Comparison of ENCODE assay signal across 1 cellular context in the genomic region with DNA sequence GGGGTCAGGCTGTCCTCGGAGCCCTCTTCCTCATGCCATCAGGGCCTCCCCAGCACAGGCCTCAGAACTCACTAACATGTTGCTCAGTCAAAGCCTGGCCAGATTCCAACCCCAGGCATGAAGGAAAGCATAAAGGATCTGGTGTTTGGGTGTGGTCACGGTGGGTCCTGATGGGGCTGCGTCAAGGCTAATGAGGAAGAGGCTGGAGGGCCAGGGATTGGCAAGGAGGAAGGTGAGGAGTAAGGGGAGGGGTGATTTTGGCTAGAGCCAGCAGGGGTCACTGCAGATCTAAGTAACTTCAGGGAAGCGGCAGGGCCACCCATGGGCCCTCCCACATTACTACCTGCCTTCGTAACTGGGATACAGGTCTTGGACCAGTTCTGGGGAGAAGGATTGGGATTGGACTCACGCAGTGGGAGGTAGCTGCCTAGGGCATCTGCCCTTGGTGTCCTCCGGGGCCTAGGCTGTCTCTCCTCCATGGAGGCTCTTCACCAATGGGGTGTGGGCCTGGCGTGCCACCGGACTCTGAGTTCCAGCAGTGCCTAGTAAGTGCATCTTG.
TF ChIP-seq lines count a peak whose summit lies in the region.

No MANE protein-coding gene starts in this region.

TF ChIP-seq in K562, 482 proteins besides CTCF, POLR2A, EP300 and RAD21 (continued from another document and continues in another):
- TF ChIP-seq HMGXB4 (CRISPR knock-in tag; IDR thresholded peaks at IDR 0.05) (peak; percentile 25; the same call in 1 of the 2 replicates), CTBP1 (IDR thresholded peaks at IDR 0.05; ENCODE audit: borderline replicate concordance) (peak; percentile 94), SMARCE1 (IDR thresholded peaks at IDR 0.05) (no peak), ELF1 (tag; IDR thresholded peaks at IDR 0.05) (peak; percentile 55; the same call in 1 of the 2 replicates), NFXL1 (CRISPR knock-in tag; IDR thresholded peaks at IDR 0.05) (no peak), ERF (CRISPR knock-in tag; IDR thresholded peaks at IDR 0.05) (no peak), ZEB2 (IDR thresholded peaks at IDR 0.05) (peak; percentile 70), NFE2L1 (tag; IDR thresholded peaks at IDR 0.05; ENCODE audit: borderline replicate concordance, low read depth) (no peak), TBP (optimal IDR thresholded peaks at IDR 0.05; ENCODE audit: low read depth, low read length) (peak; percentile 18), TFAP4 (CRISPR knock-in tag; IDR thresholded peaks at IDR 0.05; ENCODE audit: borderline replicate concordance) (peak; percentile 64; the same call in 1 of the 2 replicates), FOXM1 (IDR thresholded peaks at IDR 0.05; ENCODE audit: low read depth) (no peak), FOXM1 (CRISPR knock-in tag; IDR thresholded peaks at IDR 0.05; ENCODE audit: low read depth) (0 out of 2 replicates have a peak, but pooled peaks have one; percentile 25), SP1 (CRISPR knock-in tag; IDR thresholded peaks at IDR 0.05) (peak; percentile 79), NR2C2 (CRISPR knock-in tag; IDR thresholded peaks at IDR 0.05) (no peak), NR2C2 (tag; IDR thresholded peaks at IDR 0.05) (0 out of 2 replicates have a peak, but pooled peaks have one; percentile 6), HNRNPLL (IDR thresholded peaks at IDR 0.05; ENCODE audit: low read depth, low read length, poor library complexity, severe bottlenecking) (no peak), JUN (IDR thresholded peaks at IDR 0.05; ENCODE audit: borderline replicate concordance, low read depth, low read length) (peak; percentile 11; the same call in 1 of the 2 replicates), JUN (CRISPR knock-in tag; IDR thresholded peaks at IDR 0.05; ENCODE audit: borderline replicate concordance) (no peak), HDAC2 (IDR thresholded peaks at IDR 0.05) (0 out of 2 replicates have a peak, but pooled peaks have one; percentile 67), HIVEP1 (CRISPR knock-in tag; IDR thresholded peaks at IDR 0.05) (peak; percentile 52; the same call in 1 of the 2 replicates), ZNF12 (CRISPR knock-in tag; IDR thresholded peaks at IDR 0.05) (no peak), ZKSCAN1 (IDR thresholded peaks at IDR 0.05; ENCODE audit: low read depth, low read length) (0 out of 2 replicates have a peak, but pooled peaks have one; percentile 46), ARID2 (IDR thresholded peaks at IDR 0.05) (peak; percentile 86; the same call in 1 of the 2 replicates), ZNF764 (CRISPR knock-in tag; IDR thresholded peaks at IDR 0.05; ENCODE audit: low read depth) (0 out of 2 replicates have a peak, but pooled peaks have one; percentile 40), ZNF583 (CRISPR knock-in tag; IDR thresholded peaks at IDR 0.05) (no peak), TARDBP (IDR thresholded peaks at IDR 0.05) (0 out of 2 replicates have a peak, but pooled peaks have one; percentile 57), SMC3 (conservative IDR thresholded peaks at IDR 0.05; ENCODE audit: insufficient read depth, low read depth, low read length) (peak; percentile 89), GABPB1 (CRISPR knock-in tag; IDR thresholded peaks at IDR 0.05) (0 out of 2 replicates have a peak, but pooled peaks have one; percentile 15), XRCC5 (IDR thresholded peaks at IDR 0.05; ENCODE audit: low read depth, low read length) (0 out of 2 replicates have a peak, but pooled peaks have one; percentile 43), LCOR (CRISPR knock-in tag; IDR thresholded peaks at IDR 0.05) (peak; percentile 63; the same call in 1 of the 2 replicates), MLLT1 (IDR thresholded peaks at IDR 0.05) (0 out of 4 replicates have a peak, but pooled peaks of 1 of the 2 experiments have one; percentile 72), ZNF75A (CRISPR knock-in tag; IDR thresholded peaks at IDR 0.05) (0 out of 2 replicates have a peak, but pooled peaks have one; percentile 20), YBX1 (IDR thresholded peaks at IDR 0.05) (no peak), MYNN (IDR thresholded peaks at IDR 0.05) (peak; percentile 12; the same call in 1 of the 2 replicates), MYNN (CRISPR knock-in tag; IDR thresholded peaks at IDR 0.05) (no peak), ZNF589 (CRISPR knock-in tag; IDR thresholded peaks at IDR 0.05; ENCODE audit: low read depth) (peak; percentile 67; the same call in 1 of the 2 replicates), TOE1 (IDR thresholded peaks at IDR 0.05; ENCODE audit: borderline replicate concordance) (no peak), TOE1 (CRISPR knock-in tag; IDR thresholded peaks at IDR 0.05; ENCODE audit: borderline replicate concordance, low read depth) (0 out of 2 replicates have a peak, but pooled peaks have one; percentile 46), ZNF507 (tag; conservative IDR thresholded peaks at IDR 0.05) (no peak), ZNF133 (CRISPR knock-in tag; IDR thresholded peaks at IDR 0.05) (no peak), ZNF143 (CRISPR knock-in tag; IDR thresholded peaks at IDR 0.05) (peak; percentile 41; the same call in 1 of the 2 replicates), ZFP36 (IDR thresholded peaks at IDR 0.05; ENCODE audit: low read depth, low read length, partially characterized antibody) (peak; percentile 24), KLF13 (tag; IDR thresholded peaks at IDR 0.05; ENCODE audit: borderline replicate concordance, low read depth) (peak; percentile 11; the same call in 1 of the 2 replicates), ASH1L (IDR thresholded peaks at IDR 0.05; ENCODE audit: borderline replicate concordance, low read depth, partially characterized antibody) (no peak), NFIC (IDR thresholded peaks at IDR 0.05) (peak; percentile 64), ZNF551 (CRISPR knock-in tag; IDR thresholded peaks at IDR 0.05) (no peak)
- TF ChIP-seq, protein P1, sequence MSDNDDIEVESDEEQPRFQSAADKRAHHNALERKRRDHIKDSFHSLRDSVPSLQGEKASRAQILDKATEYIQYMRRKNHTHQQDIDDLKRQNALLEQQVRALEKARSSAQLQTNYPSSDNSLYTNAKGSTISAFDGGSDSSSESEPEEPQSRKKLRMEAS (CRISPR knock-in tag; IDR thresholded peaks at IDR 0.05): peak; percentile 15; the same call in 1 of the 2 replicates
- TF ChIP-seq, protein P2, sequence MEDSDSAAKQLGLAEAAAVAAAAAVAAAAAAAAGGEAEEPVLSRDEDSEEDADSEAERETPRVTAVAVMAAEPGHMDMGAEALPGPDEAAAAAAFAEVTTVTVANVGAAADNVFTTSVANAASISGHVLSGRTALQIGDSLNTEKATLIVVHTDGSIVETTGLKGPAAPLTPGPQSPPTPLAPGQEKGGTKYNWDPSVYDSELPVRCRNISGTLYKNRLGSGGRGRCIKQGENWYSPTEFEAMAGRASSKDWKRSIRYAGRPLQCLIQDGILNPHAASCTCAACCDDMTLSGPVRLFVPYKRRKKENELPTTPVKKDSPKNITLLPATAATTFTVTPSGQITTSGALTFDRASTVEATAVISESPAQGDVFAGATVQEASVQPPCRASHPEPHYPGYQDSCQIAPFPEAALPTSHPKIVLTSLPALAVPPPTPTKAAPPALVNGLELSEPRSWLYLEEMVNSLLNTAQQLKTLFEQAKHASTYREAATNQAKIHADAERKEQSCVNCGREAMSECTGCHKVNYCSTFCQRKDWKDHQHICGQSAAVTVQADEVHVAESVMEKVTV (CRISPR knock-in tag; IDR thresholded peaks at IDR 0.05): peak; percentile 83
- TF ChIP-seq, protein P3, sequence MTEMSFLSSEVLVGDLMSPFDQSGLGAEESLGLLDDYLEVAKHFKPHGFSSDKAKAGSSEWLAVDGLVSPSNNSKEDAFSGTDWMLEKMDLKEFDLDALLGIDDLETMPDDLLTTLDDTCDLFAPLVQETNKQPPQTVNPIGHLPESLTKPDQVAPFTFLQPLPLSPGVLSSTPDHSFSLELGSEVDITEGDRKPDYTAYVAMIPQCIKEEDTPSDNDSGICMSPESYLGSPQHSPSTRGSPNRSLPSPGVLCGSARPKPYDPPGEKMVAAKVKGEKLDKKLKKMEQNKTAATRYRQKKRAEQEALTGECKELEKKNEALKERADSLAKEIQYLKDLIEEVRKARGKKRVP (CRISPR knock-in tag; IDR thresholded peaks at IDR 0.05): no peak
- TF ChIP-seq, protein P4, sequence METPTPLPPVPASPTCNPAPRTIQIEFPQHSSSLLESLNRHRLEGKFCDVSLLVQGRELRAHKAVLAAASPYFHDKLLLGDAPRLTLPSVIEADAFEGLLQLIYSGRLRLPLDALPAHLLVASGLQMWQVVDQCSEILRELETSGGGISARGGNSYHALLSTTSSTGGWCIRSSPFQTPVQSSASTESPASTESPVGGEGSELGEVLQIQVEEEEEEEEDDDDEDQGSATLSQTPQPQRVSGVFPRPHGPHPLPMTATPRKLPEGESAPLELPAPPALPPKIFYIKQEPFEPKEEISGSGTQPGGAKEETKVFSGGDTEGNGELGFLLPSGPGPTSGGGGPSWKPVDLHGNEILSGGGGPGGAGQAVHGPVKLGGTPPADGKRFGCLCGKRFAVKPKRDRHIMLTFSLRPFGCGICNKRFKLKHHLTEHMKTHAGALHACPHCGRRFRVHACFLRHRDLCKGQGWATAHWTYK (CRISPR knock-in tag; IDR thresholded peaks at IDR 0.05): 0 out of 2 replicates have a peak, but pooled peaks have one; percentile 37
- TF ChIP-seq, protein P5, sequence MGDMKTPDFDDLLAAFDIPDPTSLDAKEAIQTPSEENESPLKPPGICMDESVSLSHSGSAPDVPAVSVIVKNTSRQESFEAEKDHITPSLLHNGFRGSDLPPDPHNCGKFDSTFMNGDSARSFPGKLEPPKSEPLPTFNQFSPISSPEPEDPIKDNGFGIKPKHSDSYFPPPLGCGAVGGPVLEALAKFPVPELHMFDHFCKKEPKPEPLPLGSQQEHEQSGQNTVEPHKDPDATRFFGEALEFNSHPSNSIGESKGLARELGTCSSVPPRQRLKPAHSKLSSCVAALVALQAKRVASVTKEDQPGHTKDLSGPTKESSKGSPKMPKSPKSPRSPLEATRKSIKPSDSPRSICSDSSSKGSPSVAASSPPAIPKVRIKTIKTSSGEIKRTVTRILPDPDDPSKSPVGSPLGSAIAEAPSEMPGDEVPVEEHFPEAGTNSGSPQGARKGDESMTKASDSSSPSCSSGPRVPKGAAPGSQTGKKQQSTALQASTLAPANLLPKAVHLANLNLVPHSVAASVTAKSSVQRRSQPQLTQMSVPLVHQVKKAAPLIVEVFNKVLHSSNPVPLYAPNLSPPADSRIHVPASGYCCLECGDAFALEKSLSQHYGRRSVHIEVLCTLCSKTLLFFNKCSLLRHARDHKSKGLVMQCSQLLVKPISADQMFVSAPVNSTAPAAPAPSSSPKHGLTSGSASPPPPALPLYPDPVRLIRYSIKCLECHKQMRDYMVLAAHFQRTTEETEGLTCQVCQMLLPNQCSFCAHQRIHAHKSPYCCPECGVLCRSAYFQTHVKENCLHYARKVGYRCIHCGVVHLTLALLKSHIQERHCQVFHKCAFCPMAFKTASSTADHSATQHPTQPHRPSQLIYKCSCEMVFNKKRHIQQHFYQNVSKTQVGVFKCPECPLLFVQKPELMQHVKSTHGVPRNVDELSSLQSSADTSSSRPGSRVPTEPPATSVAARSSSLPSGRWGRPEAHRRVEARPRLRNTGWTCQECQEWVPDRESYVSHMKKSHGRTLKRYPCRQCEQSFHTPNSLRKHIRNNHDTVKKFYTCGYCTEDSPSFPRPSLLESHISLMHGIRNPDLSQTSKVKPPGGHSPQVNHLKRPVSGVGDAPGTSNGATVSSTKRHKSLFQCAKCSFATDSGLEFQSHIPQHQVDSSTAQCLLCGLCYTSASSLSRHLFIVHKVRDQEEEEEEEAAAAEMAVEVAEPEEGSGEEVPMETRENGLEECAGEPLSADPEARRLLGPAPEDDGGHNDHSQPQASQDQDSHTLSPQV (IDR thresholded peaks at IDR 0.05): peak; percentile 40; the same call in 1 of the 2 replicates
- TF ChIP-seq, protein P6, sequence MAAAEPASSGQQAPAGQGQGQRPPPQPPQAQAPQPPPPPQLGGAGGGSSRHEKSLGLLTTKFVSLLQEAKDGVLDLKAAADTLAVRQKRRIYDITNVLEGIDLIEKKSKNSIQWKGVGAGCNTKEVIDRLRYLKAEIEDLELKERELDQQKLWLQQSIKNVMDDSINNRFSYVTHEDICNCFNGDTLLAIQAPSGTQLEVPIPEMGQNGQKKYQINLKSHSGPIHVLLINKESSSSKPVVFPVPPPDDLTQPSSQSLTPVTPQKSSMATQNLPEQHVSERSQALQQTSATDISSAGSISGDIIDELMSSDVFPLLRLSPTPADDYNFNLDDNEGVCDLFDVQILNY (CRISPR knock-in tag; IDR thresholded peaks at IDR 0.05): no peak
